In the genomic region with DNA sequence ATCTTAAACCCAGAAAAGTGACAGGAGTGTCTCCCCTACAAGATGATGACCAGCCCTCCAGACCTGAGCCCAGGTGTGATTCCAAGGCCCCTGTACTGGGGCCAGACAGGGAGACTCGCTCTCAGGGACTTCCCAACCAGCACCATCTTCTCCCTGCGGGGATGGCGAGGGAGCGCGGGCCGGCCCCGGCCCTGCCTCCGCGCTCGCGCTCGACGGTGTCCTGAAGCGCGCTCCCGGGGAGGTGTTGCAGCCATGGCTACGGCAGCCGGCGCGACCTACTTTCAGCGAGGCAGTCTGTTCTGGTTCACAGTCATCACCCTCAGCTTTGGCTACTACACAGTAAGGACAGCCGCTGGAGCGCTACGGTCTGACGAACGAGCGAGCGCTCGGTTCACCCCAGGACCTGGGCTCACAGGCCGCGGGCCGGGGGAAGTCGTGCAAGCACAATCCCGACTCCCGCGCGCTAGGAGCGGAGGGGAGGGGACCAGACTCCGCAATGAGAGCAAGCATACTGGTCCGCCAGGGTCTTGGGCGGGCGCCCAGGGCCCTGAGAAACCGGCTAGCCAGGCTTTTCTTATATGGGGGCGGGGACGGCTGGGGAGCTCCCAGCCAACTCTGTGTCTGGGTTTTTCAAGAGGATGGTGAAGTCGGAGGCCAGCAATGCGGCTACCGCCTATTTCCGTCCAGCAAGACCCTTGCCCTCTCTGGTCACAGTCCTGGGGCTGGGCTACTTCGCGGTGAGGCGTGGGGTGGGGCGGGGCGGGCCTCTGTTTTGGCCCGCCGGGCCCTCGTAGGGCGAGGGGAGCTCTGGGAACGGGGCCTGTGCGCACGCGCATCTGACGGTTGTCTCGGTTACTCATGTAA, we compare ENCODE assay signal across 8 cellular contexts. TPM values are rescaled to one million over a fixed set of nuclear protein-coding genes. Genes with fewer than 3 reads are reported as not detected.
DNase-seq lines count a peak whose midpoint lies in the region; ATAC-seq and TF ChIP-seq lines count a peak whose summit lies in the region.

A gene with protein sequence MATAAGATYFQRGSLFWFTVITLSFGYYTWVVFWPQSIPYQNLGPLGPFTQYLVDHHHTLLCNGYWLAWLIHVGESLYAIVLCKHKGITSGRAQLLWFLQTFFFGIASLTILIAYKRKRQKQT (plus strand): TSS at position 218 of the 864 bp plus-strand sequence. CDS start 35 bp downstream, at position 253.

- under 1% methylated on average over 64 of the region's 64 CpGs for WGBS in right cardiac atrium

- H3K27me3 ChIP-seq in right cardiac atrium (ENCODE audit: control insufficient read depth, insufficient read depth) (no peaks in the 10 kb centered on the region), uterus (no peaks in the 10 kb centered on the region)

- no peaks in the 10 kb centered on the region for H3K36me3 ChIP-seq in uterus

- H3K4me3 ChIP-seq in right cardiac atrium (ENCODE audit: low read length) (peak within 1 kb of the TSS; percentile 91), uterus (peak within 1 kb of the TSS; percentile 64 to 65)

- TF ChIP-seq CTCF in uterus (IDR thresholded peaks at IDR 0.05), result peak in 1 of 4 experiments; percentile 10

- H3K4me1 ChIP-seq in right cardiac atrium (ENCODE audit: control insufficient read depth, insufficient read depth, low read length) (no peaks in the 10 kb centered on the region), uterus (no peaks in the 10 kb centered on the region)

- H3K9me3 ChIP-seq in right cardiac atrium (ENCODE audit: control insufficient read depth, low read length) (no peaks in the 10 kb centered on the region), uterus (no peaks in the 10 kb centered on the region)

- H3K27ac ChIP-seq in right cardiac atrium (ENCODE audit: low read length) (peak within 1 kb of the TSS; percentile 98), uterus (peak within 1 kb of the TSS; percentile 89 to 95)

- peak in 1 of 2 donors; percentile 46 for TF ChIP-seq POLR2A in uterus (IDR thresholded peaks at IDR 0.05)

- DNase-seq in NCI-H146 (lab: John Stamatoyannopoulos, UW) (peak; percentile 91), anterior cingulate cortex (lab: John Stamatoyannopoulos, UW) (peak; percentile 35 to 96 (median 85)), right cardiac atrium (peak; percentile 95 to 98 (median 98)), putamen (ENCODE audit: low spot score) (peak; percentile 91), uterus (peak; percentile 92 to 93)

- ATAC-seq in GM18499 (IDR thresholded peaks at IDR 0.05; ENCODE audit: insufficient read depth, unreplicated experiment) (peak; percentile 83), HG02870 (IDR thresholded peaks at IDR 0.05; ENCODE audit: unreplicated experiment) (peak; percentile 81), right cardiac atrium (peak; percentile 98)

- intact Hi-C loops in T-helper 2 cell treated with Interferon-gamma antibody and Interleukin-4, amounts not matched to agents 100 ng/mL and 5 ng/mL, for 36 hours (cut with micrococcal nuclease), result loop anchor here (1.0 to 2.0 kb wide), 3 partner anchors 109 to 732 kb away; a partner anchor contains a TSS
- intact Hi-C loops in right cardiac atrium (cut with DNase I) (loop anchor here in 3 of 4 donors (5.0 to 10.0 kb wide), 2 partner anchors 54 to 56 kb away; a partner anchor contains a TSS), uterus (cut with DNase I; ENCODE audit: low total_unique reads) (no loop called here)

RNA-seq across cellular contexts. Expression of the gene that starts here (rescaled TPM):
- 13.9 and 15.5 TPM in 2 replicates for total RNA-seq in T-helper 2 cell treated with Interferon-gamma antibody and Interleukin-4, amounts not matched to agents 100 ng/mL and 5 ng/mL, for 36 hours
- total RNA-seq in right cardiac atrium (1 to 10 TPM; 4.7 to 9.0 (median 8.3) TPM), uterus (10 to 100 TPM in 1 of 4 donors, 1 to 10 TPM in 3; 1.5 to 14.0 (median 6.1) TPM)
- 7.9 TPM for polyA plus RNA-seq in right cardiac atrium

Comparison
In these comparisons a context has a peak if more than half of its experiments do, and no peak if none do; other contexts are left out.
1. Peak in every context shown above with its lines: DNase-seq, ATAC-seq, H3K4me3 ChIP-seq and H3K27ac ChIP-seq.